Comparison of ENCODE assay signal across 8 cellular contexts in the genomic region with DNA sequence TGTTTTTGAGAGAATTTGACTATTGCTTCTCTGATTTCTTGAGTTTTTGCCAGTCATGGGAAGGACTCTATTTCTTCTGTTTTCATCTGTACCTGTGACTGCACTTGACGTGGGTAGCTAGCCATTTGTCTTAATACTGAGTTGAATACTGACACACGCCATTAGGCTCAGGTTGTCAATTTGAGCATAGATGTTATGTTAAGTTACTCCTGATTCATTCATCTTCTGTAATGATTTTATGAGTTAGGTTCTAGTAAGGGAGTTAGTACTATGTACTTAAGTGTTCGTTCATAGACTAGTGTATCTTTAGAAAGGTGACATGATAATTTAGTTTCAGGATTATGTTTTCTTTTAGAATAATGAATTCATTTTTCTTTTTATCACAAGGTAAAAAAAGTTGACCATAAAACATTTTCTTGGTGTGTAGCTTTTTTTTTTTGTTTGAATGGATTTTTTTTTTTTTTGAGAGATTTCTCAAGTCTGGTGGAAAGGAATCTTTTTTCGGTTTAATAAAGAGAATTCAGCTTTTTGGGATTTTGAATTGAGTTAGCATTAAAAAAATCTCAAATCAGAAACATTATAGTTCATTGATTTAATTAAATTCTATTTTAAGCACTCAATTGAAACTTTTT. TPM values are rescaled to one million over a fixed set of nuclear protein-coding genes. Genes with fewer than 3 reads are reported as not detected.
DNase-seq lines count a peak whose midpoint lies in the region; ATAC-seq and TF ChIP-seq lines count a peak whose summit lies in the region.
"Had no signal": no experiment of that assay in that cellular context is flagged by ENCODE, and none has a peak within 500 bp of the region (broad histone marks: within the 10 kb centered on the region; RNA-seq: fewer than 3 reads in every experiment).

No MANE protein-coding gene starts in this region.

- H3K36me3 ChIP-seq in H7 (replicated peaks; ENCODE audit: control insufficient read depth, insufficient read depth, low read length) = no peaks in the 10 kb centered on the region
- no peaks in the 10 kb centered on the region for H3K36me3 ChIP-seq in PC-3 (ENCODE audit: low read depth, low read length)

- DNase-seq in H7 (no peak), PC-3 (peak; percentile 43), epithelial cell of esophagus (ENCODE audit: low read depth) (peak; percentile 61), pons (ENCODE audit: low spot score) (peak; percentile 48), iPS-NIHi11 (ENCODE audit: low spot score) (no peak), sciatic nerve (ENCODE audit: low spot score) (no peak), lower leg skin (ENCODE audit: low spot score in 2 of 2) (no peak)
- DNase-seq: NCI-H2081 treated with DMSO at 0.1 percent for 48 hours had no signal

- POLR2A ChIA-PET in PC-3 (lab: Charles Lee; ENCODE audit: unreplicated experiment) = interaction anchor here (0.6 to 0.7 kb wide), 3 partner anchors 54 to 1104 kb away, joined by 3 to 6 read pairs (median 4); no protein-coding TSS in a partner anchor

- ATAC-seq in PC-3 (no peak), sciatic nerve (no peak)

- CTCF ChIA-PET in PC-3 (lab: Charles Lee) = no interaction called here

- BruUV-seq in PC-3 (replicated peaks; lab: Mats Ljungman, UMichigan) = TSS peak; percentile 38

- WGBS in lower leg skin, 2 donors = 50 to 53% methylated on average over 4 of the region's 4 CpGs

- TF ChIP-seq CTCF in PC-3 (conservative IDR thresholded peaks at IDR 0.05; ENCODE audit: low read depth, low read length) (no peak), epithelial cell of esophagus (IDR thresholded peaks at IDR 0.05; ENCODE audit: insufficient read depth, low read depth, low read length, missing control alignments) (no peak), lower leg skin (IDR thresholded peaks at IDR 0.05) (no peak)

- H3F3A ChIP-seq in PC-3 (ENCODE audit: low read length, unreplicated experiment) = no peaks in the 10 kb centered on the region

- H3K9me3 ChIP-seq in PC-3 (ENCODE audit: low read length) = no peaks in the 10 kb centered on the region

- H3K27me3 ChIP-seq in H7 (ENCODE audit: control insufficient read depth, insufficient read depth, low read length) (no peaks in the 10 kb centered on the region), PC-3 (ENCODE audit: low read length) (no peaks in the 10 kb centered on the region)

- peak overlapping the region; percentile 91 for H3K4me2 ChIP-seq in PC-3 (ENCODE audit: low read length)

- no peak for TF ChIP-seq POLR2A in lower leg skin (IDR thresholded peaks at IDR 0.05)

- no peaks in the 10 kb centered on the region for H3K9me2 ChIP-seq in PC-3 (replicated peaks; ENCODE audit: low read length)

- no peak overlapping the region for H2AFZ ChIP-seq in PC-3 (ENCODE audit: low read length)

- peaks cover 60% of the 10 kb centered on the region for H3K79me2 ChIP-seq in PC-3 (ENCODE audit: low read length)

- H3K4me3 ChIP-seq in H7 (ENCODE audit: insufficient read depth, low read depth, low read length) (peak overlapping the region; percentile 75), PC-3 (ENCODE audit: low read length) (peak overlapping the region; percentile 85), epithelial cell of esophagus (ENCODE audit: low read length) (peak overlapping the region; percentile 74), lower leg skin (ENCODE audit: low read depth, poor library complexity, severe bottlenecking) (no peak overlapping the region)

- intact Hi-C loops in PC-3 (cut with micrococcal nuclease) = no loop called here
- intact Hi-C loops in sciatic nerve (cut with DNase I) = no loop called here
- intact Hi-C loops in lower leg skin (cut with DNase I; ENCODE audit: low total_unique reads) = no loop called here

- peak overlapping the region; percentile 63 for H3K9ac ChIP-seq in PC-3 (ENCODE audit: low read length)

- peak overlapping the region; percentile 30; the same call in 1 of the 2 replicates for H3K27ac ChIP-seq in PC-3 (ENCODE audit: low read length)

- peaks cover 48% of the 10 kb centered on the region for H4K20me1 ChIP-seq in PC-3 (ENCODE audit: low read length)

- peaks cover 54% of the 10 kb centered on the region for H3K4me1 ChIP-seq in PC-3 (ENCODE audit: insufficient read depth, low read length)

RNA-seq across cellular contexts. Expression of gene AFDN, which starts 1.7 kb away (rescaled TPM):
- 67.6 and 107 TPM in 2 replicates for total RNA-seq in H7 (2014; rRNA removed; shearing (Covaris generic))
- total RNA-seq in PC-3 (2014; rRNA removed) (37.1 and 71.8 TPM in 2 replicates), sciatic nerve (212 TPM), lower leg skin (100 to 1,000 TPM; 137 to 213 (median 168) TPM)

Comparison
In these comparisons a context has a peak if more than half of its experiments do, and no peak if none do; other contexts are left out.
1. DNase-seq: peak in PC-3 (single experiment), epithelial cell of esophagus (single experiment) and pons (single experiment); none in H7 (single experiment), iPS-NIHi11 (single experiment), sciatic nerve (single experiment) and lower leg skin (0 of 2).